2 cellular contexts compared by ENCODE assay signal in the genomic region with DNA sequence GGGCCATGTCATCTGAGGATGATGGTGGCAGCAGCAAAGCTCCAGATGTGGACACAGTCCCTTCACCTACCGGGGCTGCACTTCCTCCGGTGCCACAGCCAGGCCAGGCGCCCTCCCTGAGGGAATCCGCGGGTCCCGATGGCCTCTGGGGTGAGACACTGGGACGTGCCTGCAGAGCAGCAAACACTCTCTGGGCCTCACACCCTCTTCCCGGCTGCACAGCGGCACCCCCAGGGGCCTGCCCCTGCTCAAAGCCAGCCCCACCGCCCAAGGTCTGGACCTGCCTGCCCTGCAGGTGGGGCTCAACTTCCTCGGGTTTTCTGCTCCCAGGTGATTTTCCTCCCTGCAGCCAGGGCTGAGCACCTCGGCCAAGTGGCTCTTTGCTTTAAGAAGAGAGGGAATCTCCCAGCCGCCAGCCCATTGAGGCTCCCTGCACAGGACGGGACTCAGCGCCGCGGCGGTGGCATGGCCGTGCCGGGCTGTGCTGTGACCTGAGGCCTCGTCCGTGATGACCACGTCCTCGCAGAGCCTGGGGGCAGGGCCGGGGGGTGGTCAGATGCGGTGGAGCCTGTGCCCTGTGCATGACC.
TF ChIP-seq lines count a peak whose summit lies in the region.

No MANE protein-coding gene starts in this region.

TF ChIP-seq in GM23338, 12 proteins besides CTCF, POLR2A, EP300 and RAD21:
- TF ChIP-seq, protein P1, sequence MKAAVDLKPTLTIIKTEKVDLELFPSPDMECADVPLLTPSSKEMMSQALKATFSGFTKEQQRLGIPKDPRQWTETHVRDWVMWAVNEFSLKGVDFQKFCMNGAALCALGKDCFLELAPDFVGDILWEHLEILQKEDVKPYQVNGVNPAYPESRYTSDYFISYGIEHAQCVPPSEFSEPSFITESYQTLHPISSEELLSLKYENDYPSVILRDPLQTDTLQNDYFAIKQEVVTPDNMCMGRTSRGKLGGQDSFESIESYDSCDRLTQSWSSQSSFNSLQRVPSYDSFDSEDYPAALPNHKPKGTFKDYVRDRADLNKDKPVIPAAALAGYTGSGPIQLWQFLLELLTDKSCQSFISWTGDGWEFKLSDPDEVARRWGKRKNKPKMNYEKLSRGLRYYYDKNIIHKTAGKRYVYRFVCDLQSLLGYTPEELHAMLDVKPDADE (IDR thresholded peaks at IDR 0.05), result no peak
- peak; percentile 53; the same call in 1 of the 2 replicates for TF ChIP-seq ZNF331 (CRISPR knock-in tag; IDR thresholded peaks at IDR 0.05; ENCODE audit: low read depth)
- TF ChIP-seq, protein P2, sequence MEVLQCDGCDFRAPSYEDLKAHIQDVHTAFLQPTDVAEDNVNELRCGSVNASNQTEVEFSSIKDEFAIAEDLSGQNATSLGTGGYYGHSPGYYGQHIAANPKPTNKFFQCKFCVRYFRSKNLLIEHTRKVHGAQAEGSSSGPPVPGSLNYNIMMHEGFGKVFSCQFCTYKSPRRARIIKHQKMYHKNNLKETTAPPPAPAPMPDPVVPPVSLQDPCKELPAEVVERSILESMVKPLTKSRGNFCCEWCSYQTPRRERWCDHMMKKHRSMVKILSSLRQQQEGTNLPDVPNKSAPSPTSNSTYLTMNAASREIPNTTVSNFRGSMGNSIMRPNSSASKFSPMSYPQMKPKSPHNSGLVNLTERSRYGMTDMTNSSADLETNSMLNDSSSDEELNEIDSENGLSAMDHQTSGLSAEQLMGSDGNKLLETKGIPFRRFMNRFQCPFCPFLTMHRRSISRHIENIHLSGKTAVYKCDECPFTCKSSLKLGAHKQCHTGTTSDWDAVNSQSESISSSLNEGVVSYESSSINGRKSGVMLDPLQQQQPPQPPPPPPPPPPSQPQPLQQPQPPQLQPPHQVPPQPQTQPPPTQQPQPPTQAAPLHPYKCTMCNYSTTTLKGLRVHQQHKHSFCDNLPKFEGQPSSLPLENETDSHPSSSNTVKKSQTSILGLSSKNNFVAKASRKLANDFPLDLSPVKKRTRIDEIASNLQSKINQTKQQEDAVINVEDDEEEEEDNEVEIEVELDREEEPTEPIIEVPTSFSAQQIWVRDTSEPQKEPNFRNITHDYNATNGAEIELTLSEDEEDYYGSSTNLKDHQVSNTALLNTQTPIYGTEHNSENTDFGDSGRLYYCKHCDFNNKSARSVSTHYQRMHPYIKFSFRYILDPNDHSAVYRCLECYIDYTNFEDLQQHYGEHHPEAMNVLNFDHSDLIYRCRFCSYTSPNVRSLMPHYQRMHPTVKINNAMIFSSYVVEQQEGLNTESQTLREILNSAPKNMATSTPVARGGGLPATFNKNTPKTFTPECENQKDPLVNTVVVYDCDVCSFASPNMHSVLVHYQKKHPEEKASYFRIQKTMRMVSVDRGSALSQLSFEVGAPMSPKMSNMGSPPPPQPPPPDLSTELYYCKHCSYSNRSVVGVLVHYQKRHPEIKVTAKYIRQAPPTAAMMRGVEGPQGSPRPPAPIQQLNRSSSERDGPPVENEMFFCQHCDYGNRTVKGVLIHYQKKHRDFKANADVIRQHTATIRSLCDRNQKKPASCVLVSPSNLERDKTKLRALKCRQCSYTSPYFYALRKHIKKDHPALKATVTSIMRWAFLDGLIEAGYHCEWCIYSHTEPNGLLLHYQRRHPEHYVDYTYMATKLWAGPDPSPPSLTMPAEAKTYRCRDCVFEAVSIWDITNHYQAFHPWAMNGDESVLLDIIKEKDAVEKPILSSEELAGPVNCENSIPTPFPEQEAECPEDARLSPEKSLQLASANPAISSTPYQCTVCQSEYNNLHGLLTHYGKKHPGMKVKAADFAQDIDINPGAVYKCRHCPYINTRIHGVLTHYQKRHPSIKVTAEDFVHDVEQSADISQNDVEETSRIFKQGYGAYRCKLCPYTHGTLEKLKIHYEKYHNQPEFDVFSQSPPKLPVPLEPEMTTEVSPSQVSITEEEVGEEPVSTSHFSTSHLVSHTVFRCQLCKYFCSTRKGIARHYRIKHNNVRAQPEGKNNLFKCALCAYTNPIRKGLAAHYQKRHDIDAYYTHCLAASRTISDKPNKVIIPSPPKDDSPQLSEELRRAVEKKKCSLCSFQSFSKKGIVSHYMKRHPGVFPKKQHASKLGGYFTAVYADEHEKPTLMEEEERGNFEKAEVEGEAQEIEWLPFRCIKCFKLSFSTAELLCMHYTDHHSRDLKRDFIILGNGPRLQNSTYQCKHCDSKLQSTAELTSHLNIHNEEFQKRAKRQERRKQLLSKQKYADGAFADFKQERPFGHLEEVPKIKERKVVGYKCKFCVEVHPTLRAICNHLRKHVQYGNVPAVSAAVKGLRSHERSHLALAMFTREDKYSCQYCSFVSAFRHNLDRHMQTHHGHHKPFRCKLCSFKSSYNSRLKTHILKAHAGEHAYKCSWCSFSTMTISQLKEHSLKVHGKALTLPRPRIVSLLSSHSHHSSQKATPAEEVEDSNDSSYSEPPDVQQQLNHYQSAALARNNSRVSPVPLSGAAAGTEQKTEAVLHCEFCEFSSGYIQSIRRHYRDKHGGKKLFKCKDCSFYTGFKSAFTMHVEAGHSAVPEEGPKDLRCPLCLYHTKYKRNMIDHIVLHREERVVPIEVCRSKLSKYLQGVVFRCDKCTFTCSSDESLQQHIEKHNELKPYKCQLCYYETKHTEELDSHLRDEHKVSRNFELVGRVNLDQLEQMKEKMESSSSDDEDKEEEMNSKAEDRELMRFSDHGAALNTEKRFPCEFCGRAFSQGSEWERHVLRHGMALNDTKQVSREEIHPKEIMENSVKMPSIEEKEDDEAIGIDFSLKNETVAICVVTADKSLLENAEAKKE (CRISPR knock-in tag; IDR thresholded peaks at IDR 0.05), result no peak
TF ChIP-seq in GM23338: peak in this region for 1.

TF ChIP-seq in WTC11, 78 proteins besides CTCF, POLR2A, EP300 and RAD21:
- TF ChIP-seq ZNF219 (CRISPR knock-in tag; IDR thresholded peaks at IDR 0.05; ENCODE audit: borderline replicate concordance) (no peak), ZNF232 (CRISPR knock-in tag; IDR thresholded peaks at IDR 0.05) (no peak), ZNF416 (CRISPR knock-in tag; IDR thresholded peaks at IDR 0.05) (no peak), ZNF121 (CRISPR knock-in tag; IDR thresholded peaks at IDR 0.05) (no peak), NR2C2 (CRISPR knock-in tag; IDR thresholded peaks at IDR 0.05) (no peak), TP53 (CRISPR knock-in tag; IDR thresholded peaks at IDR 0.05) (no peak), FOXK1 (CRISPR knock-in tag; IDR thresholded peaks at IDR 0.05) (no peak), OVOL2 (CRISPR knock-in tag; IDR thresholded peaks at IDR 0.05; ENCODE audit: borderline replicate concordance) (no peak)
- TF ChIP-seq, protein P3, sequence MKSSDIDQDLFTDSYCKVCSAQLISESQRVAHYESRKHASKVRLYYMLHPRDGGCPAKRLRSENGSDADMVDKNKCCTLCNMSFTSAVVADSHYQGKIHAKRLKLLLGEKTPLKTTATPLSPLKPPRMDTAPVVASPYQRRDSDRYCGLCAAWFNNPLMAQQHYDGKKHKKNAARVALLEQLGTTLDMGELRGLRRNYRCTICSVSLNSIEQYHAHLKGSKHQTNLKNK (CRISPR knock-in tag; IDR thresholded peaks at IDR 0.05), result no peak
- TF ChIP-seq, protein P4, sequence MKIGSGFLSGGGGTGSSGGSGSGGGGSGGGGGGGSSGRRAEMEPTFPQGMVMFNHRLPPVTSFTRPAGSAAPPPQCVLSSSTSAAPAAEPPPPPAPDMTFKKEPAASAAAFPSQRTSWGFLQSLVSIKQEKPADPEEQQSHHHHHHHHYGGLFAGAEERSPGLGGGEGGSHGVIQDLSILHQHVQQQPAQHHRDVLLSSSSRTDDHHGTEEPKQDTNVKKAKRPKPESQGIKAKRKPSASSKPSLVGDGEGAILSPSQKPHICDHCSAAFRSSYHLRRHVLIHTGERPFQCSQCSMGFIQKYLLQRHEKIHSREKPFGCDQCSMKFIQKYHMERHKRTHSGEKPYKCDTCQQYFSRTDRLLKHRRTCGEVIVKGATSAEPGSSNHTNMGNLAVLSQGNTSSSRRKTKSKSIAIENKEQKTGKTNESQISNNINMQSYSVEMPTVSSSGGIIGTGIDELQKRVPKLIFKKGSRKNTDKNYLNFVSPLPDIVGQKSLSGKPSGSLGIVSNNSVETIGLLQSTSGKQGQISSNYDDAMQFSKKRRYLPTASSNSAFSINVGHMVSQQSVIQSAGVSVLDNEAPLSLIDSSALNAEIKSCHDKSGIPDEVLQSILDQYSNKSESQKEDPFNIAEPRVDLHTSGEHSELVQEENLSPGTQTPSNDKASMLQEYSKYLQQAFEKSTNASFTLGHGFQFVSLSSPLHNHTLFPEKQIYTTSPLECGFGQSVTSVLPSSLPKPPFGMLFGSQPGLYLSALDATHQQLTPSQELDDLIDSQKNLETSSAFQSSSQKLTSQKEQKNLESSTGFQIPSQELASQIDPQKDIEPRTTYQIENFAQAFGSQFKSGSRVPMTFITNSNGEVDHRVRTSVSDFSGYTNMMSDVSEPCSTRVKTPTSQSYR (CRISPR knock-in tag; IDR thresholded peaks at IDR 0.05), result no peak
- TF ChIP-seq, protein P5, sequence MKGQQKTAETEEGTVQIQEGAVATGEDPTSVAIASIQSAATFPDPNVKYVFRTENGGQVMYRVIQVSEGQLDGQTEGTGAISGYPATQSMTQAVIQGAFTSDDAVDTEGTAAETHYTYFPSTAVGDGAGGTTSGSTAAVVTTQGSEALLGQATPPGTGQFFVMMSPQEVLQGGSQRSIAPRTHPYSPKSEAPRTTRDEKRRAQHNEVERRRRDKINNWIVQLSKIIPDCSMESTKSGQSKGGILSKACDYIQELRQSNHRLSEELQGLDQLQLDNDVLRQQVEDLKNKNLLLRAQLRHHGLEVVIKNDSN (CRISPR knock-in tag; IDR thresholded peaks at IDR 0.05), result no peak
- TF ChIP-seq, protein P6, sequence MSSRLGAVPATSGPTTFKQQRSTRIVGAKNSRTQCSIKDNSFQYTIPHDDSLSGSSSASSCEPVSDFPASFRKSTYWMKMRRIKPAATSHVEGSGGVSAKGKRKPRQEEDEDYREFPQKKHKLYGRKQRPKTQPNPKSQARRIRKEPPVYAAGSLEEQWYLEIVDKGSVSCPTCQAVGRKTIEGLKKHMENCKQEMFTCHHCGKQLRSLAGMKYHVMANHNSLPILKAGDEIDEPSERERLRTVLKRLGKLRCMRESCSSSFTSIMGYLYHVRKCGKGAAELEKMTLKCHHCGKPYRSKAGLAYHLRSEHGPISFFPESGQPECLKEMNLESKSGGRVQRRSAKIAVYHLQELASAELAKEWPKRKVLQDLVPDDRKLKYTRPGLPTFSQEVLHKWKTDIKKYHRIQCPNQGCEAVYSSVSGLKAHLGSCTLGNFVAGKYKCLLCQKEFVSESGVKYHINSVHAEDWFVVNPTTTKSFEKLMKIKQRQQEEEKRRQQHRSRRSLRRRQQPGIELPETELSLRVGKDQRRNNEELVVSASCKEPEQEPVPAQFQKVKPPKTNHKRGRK (CRISPR knock-in tag; IDR thresholded peaks at IDR 0.05; ENCODE audit: borderline replicate concordance), result no peak
- TF ChIP-seq, protein P7, sequence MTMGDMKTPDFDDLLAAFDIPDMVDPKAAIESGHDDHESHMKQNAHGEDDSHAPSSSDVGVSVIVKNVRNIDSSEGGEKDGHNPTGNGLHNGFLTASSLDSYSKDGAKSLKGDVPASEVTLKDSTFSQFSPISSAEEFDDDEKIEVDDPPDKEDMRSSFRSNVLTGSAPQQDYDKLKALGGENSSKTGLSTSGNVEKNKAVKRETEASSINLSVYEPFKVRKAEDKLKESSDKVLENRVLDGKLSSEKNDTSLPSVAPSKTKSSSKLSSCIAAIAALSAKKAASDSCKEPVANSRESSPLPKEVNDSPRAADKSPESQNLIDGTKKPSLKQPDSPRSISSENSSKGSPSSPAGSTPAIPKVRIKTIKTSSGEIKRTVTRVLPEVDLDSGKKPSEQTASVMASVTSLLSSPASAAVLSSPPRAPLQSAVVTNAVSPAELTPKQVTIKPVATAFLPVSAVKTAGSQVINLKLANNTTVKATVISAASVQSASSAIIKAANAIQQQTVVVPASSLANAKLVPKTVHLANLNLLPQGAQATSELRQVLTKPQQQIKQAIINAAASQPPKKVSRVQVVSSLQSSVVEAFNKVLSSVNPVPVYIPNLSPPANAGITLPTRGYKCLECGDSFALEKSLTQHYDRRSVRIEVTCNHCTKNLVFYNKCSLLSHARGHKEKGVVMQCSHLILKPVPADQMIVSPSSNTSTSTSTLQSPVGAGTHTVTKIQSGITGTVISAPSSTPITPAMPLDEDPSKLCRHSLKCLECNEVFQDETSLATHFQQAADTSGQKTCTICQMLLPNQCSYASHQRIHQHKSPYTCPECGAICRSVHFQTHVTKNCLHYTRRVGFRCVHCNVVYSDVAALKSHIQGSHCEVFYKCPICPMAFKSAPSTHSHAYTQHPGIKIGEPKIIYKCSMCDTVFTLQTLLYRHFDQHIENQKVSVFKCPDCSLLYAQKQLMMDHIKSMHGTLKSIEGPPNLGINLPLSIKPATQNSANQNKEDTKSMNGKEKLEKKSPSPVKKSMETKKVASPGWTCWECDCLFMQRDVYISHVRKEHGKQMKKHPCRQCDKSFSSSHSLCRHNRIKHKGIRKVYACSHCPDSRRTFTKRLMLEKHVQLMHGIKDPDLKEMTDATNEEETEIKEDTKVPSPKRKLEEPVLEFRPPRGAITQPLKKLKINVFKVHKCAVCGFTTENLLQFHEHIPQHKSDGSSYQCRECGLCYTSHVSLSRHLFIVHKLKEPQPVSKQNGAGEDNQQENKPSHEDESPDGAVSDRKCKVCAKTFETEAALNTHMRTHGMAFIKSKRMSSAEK (CRISPR knock-in tag; IDR thresholded peaks at IDR 0.05; ENCODE audit: borderline replicate concordance), result no peak
- TF ChIP-seq, protein P8, sequence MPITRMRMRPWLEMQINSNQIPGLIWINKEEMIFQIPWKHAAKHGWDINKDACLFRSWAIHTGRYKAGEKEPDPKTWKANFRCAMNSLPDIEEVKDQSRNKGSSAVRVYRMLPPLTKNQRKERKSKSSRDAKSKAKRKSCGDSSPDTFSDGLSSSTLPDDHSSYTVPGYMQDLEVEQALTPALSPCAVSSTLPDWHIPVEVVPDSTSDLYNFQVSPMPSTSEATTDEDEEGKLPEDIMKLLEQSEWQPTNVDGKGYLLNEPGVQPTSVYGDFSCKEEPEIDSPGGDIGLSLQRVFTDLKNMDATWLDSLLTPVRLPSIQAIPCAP (CRISPR knock-in tag; IDR thresholded peaks at IDR 0.05), result no peak
